In genomic region chr3:65811050-65811766, GRCh38 we compare ENCODE assay signal across 2 cellular contexts.
TF ChIP-seq lines count a peak whose summit lies in the region.

No MANE protein-coding gene starts in this region.

TF ChIP-seq in IMR-90, 13 proteins besides CTCF, POLR2A, EP300 and RAD21:
- TF ChIP-seq ELK1 (IDR thresholded peaks at IDR 0.05; ENCODE audit: borderline replicate concordance, low read depth, low read length) (no peak), SMC3 (IDR thresholded peaks at IDR 0.05; ENCODE audit: low read depth, low read length) (no peak), FOS (IDR thresholded peaks at IDR 0.05; ENCODE audit: low read depth, low read length) (no peak), BHLHE40 (IDR thresholded peaks at IDR 0.05; ENCODE audit: low read depth, low read length) (no peak), MAFK (IDR thresholded peaks at IDR 0.05; ENCODE audit: low read depth, low read length) (no peak), CHD1 (IDR thresholded peaks at IDR 0.05; ENCODE audit: low read depth, low read length) (no peak), CEBPB (IDR thresholded peaks at IDR 0.05; ENCODE audit: low read depth, low read length) (no peak), MAZ (IDR thresholded peaks at IDR 0.05; ENCODE audit: borderline replicate concordance, low read depth, low read length) (no peak), USF2 (IDR thresholded peaks at IDR 0.05; ENCODE audit: low read depth, low read length) (no peak), RCOR1 (IDR thresholded peaks at IDR 0.05; ENCODE audit: insufficient replicate concordance, low read length) (no peak), NFE2L2 (IDR thresholded peaks at IDR 0.05; ENCODE audit: low read depth, low read length) (no peak), RFX5 (IDR thresholded peaks at IDR 0.05; ENCODE audit: low read depth, low read length) (no peak), MXI1 (IDR thresholded peaks at IDR 0.05; ENCODE audit: borderline replicate concordance, low read depth, low read length) (no peak)
TF ChIP-seq in IMR-90: peak in this region for 0.

TF ChIP-seq in endothelial cell of umbilical vein, 7 proteins besides CTCF, POLR2A, EP300 and RAD21:
- TF ChIP-seq JUN (IDR thresholded peaks at IDR 0.05; ENCODE audit: borderline replicate concordance, insufficient read depth, insufficient read length, low read depth), result no peak
- TF ChIP-seq GATA2 (IDR thresholded peaks at IDR 0.05; ENCODE audit: insufficient read depth, insufficient read length, low read depth, low read length), result no peak
- no peak for TF ChIP-seq FOS (IDR thresholded peaks at IDR 0.05; ENCODE audit: borderline replicate concordance, insufficient read depth, low read length)
- TF ChIP-seq POLR2AphosphoS5 (IDR thresholded peaks at IDR 0.05; ENCODE audit: insufficient read depth, low read depth, low read length), result no peak
- no peak for TF ChIP-seq MYC (IDR thresholded peaks at IDR 0.05; ENCODE audit: low read depth, low read length)
- no peak for TF ChIP-seq EZH2 (IDR thresholded peaks at IDR 0.05; ENCODE audit: borderline replicate concordance, low read depth, low read length, severe bottlenecking)
- no peak for TF ChIP-seq MAX (IDR thresholded peaks at IDR 0.05; ENCODE audit: insufficient read depth, insufficient read length)
